9 cellular contexts compared by ENCODE assay signal in genomic region chr20:58690851-58691250, GRCh38. TPM values are rescaled to one million over a fixed set of nuclear protein-coding genes. Genes with fewer than 3 reads are reported as not detected.
DNase-seq lines count a peak whose midpoint lies in the region; ATAC-seq lines count a peak whose summit lies in the region.
"Had no signal": no experiment of that assay in that cellular context is flagged by ENCODE, and none has a peak within 500 bp of the region (broad histone marks: within the 10 kb centered on the region; RNA-seq: fewer than 3 reads in every experiment).

No MANE protein-coding gene starts in this region.

- peak; percentile 45 for DNase-seq in NCI-H2171 treated with DMSO at 0.1 percent for 48 hours (lab: John Stamatoyannopoulos, UW)
- no peak for DNase-seq in NCI-H2171 (lab: John Stamatoyannopoulos, UW)
- peak; percentile 24 for DNase-seq in astrocyte of the hippocampus (ENCODE audit: low read depth, low spot score)
- DNase-seq in left lobe of liver (ENCODE audit: low spot score) = peak; percentile 21
- peak; percentile 63 for DNase-seq in superior temporal gyrus (ENCODE audit: extremely low spot score)
- DNase-seq in NCI-H2227 (lab: John Stamatoyannopoulos, UW; ENCODE audit: unreplicated experiment) = no peak
- DNase-seq in NCI-H146 treated with DMSO at 0.1 percent for 48 hours (lab: John Stamatoyannopoulos, UW; ENCODE audit: unreplicated experiment) = no peak

- ATAC-seq in left lobe of liver (no peak), GM21526 (IDR thresholded peaks at IDR 0.05; ENCODE audit: low FRiP score, unreplicated experiment) (no peak)
- ATAC-seq: A549 had no signal

RNA-seq across cellular contexts. Expression of gene NPEPL1, which starts 1.7 kb away (rescaled TPM):
- 12.8 TPM for total RNA-seq in left lobe of liver

RNA-seq across cellular contexts. Expression of gene STX16, which starts 39.8 kb away (rescaled TPM):
- total RNA-seq in left lobe of liver = 25.7 TPM

Comparison
In these comparisons a context has a peak if more than half of its experiments do, and no peak if none do; other contexts are left out.
1. DNase-seq: peak in NCI-H2171 treated with DMSO at 0.1 percent for 48 hours (single experiment), astrocyte of the hippocampus (single experiment), left lobe of liver (single experiment) and superior temporal gyrus (single experiment); none in NCI-H2171 (single experiment), NCI-H2227 (single experiment) and NCI-H146 treated with DMSO at 0.1 percent for 48 hours (single experiment).